Comparison of ENCODE assay signal across 8 cellular contexts in genomic region chr7:153193144-153193595, GRCh38.
DNase-seq lines count a peak whose midpoint lies in the region; ATAC-seq and TF ChIP-seq lines count a peak whose summit lies in the region.

No MANE protein-coding gene starts in this region.

- peaks cover 49% of the 10 kb centered on the region for H3K9me3 Mint-ChIP-seq in WTC11

- peak; percentile 72 for ATAC-seq in HG03159 (IDR thresholded peaks at IDR 0.05; ENCODE audit: unreplicated experiment)
- ATAC-seq in WTC11 = peak; percentile 95
- ATAC-seq in GM19324 (IDR thresholded peaks at IDR 0.05; ENCODE audit: low FRiP score, unreplicated experiment) = no peak

- H3K36me3 ChIP-seq in colonic mucosa = no peaks in the 10 kb centered on the region

- H3K27me3 ChIP-seq in colonic mucosa = no peaks in the 10 kb centered on the region

- H3K27me3 Mint-ChIP-seq in WTC11 (ENCODE audit: low read depth) = peaks cover 4% of the 10 kb centered on the region

- H3K4me3 ChIP-seq in colonic mucosa = no peak overlapping the region

- TF ChIP-seq CTCF in WTC11 (IDR thresholded peaks at IDR 0.05) (peak; percentile 61), colonic mucosa (IDR thresholded peaks at IDR 0.05) (no peak)

- H3K4me3 Mint-ChIP-seq in WTC11 = no peak overlapping the region

- CTCF ChIA-PET in WTC11 (lab: Charles Lee) = interaction anchor here (0.5 to 1.6 kb wide), 15 partner anchors 11 to 1117 kb away, joined by 3 to 13 read pairs (median 3); no protein-coding TSS in a partner anchor

- H3K4me1 ChIP-seq in colonic mucosa = no peaks in the 10 kb centered on the region

- H3K27ac Mint-ChIP-seq in WTC11 = no peak overlapping the region

- H3K36me3 Mint-ChIP-seq in WTC11 = peaks cover 10% of the 10 kb centered on the region

- H3K9ac ChIP-seq in colonic mucosa (ENCODE audit: low read depth in 2 of 2, low read length in 2 of 2) = no peak overlapping the region

- no peak overlapping the region for H3K27ac ChIP-seq in colonic mucosa

- intact Hi-C loops in colonic mucosa (cut with DNase I) = no loop called here

- no peaks in the 10 kb centered on the region for H3K9me3 ChIP-seq in colonic mucosa

- no peaks in the 10 kb centered on the region; the same call in 1 of the 2 replicates for H3K4me1 Mint-ChIP-seq in WTC11

- POLR2A ChIA-PET in WTC11 (lab: Charles Lee) = no interaction called here

- DNase-seq in NCI-H1417 (lab: John Stamatoyannopoulos, UW) (peak; percentile 32 to 66 (median 41)), NCI-H1417 treated with DMSO at 0.1 percent for 48 hours (lab: John Stamatoyannopoulos, UW) (no peak), WTC11 (ENCODE audit: low spot score) (peak; percentile 73), kidney tubule cell (ENCODE audit: low spot score) (peak; percentile 34), T-helper 9 cell (no peak), colonic mucosa (no peak)

TF ChIP-seq in WTC11, 78 proteins besides CTCF, POLR2A, EP300 and RAD21:
- no peak for TF ChIP-seq MLX (CRISPR knock-in tag; IDR thresholded peaks at IDR 0.05)
- TF ChIP-seq NR3C1 (CRISPR knock-in tag; conservative IDR thresholded peaks at IDR 0.05; ENCODE audit: low read depth) = no peak
- no peak for TF ChIP-seq ZSCAN18 (CRISPR knock-in tag; IDR thresholded peaks at IDR 0.05)
- TF ChIP-seq MAX (CRISPR knock-in tag; IDR thresholded peaks at IDR 0.05) = peak; percentile 49; the same call in 1 of the 2 replicates
TF ChIP-seq in WTC11: peak in this region for 1.

Comparison
In these comparisons a context has a peak if more than half of its experiments do, and no peak if none do; other contexts are left out.
1. DNase-seq: peak in NCI-H1417 (3 of 3), WTC11 (single experiment) and kidney tubule cell (single experiment); none in NCI-H1417 treated with DMSO at 0.1 percent for 48 hours (single experiment), T-helper 9 cell (single experiment) and colonic mucosa (single experiment).